ENCODE assay signal across 9 cellular contexts in the genomic region with DNA sequence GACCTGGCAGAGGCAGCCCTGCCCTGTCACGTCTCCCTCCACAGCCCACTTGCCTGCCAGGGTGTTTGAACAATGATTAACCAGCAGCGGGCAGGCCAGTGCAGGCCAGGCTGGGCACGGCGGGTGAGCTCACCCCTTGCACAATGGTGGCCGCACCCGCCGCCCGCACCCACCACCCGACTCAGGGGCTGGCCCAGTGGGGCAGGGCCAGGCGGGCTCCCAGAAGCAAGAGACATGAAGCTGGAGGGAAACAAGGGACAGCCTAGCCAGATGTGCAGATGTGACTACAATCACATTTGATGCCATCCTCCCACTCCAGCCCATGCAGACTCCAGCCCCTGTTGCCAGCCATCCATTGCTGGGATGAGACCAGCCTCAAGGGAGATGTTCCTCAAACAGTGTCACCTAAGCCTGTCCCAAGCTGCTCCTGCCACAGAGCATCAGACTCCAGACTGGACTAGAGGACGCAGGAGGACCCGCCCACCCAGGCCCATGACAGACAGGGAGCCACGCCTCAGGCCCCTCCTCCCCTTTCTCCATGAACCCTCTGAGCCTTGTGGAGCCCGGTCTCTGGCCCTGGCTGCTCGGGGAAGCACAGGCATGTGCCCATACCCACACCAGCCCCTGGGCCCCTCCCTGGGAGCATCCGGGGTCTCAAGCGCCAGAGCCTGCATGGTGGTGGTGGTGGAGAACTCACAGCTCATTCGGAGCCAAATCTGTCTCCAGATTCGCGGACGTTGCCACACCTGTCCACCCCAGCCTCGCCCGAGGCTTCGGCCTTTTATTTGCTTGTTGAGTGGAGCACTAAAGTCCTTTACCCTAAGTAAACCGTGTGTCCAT. TPM values are rescaled to one million over a fixed set of nuclear protein-coding genes. Genes with fewer than 3 reads are reported as not detected.
DNase-seq lines count a peak whose midpoint lies in the region; TF ChIP-seq lines count a peak whose summit lies in the region.
"Had no signal": no experiment of that assay in that cellular context is flagged by ENCODE, and none has a peak within 500 bp of the region (broad histone marks: within the 10 kb centered on the region; RNA-seq: fewer than 3 reads in every experiment).

No MANE protein-coding gene starts in this region.

- no peaks in the 10 kb centered on the region for H3K36me3 ChIP-seq in stomach

- intact Hi-C loops in stomach (cut with DNase I; ENCODE audit: low total_unique reads): no loop called here

- no peak overlapping the region for H3K4me3 ChIP-seq in stomach

- in situ Hi-C loops in GM13977 (cut with MboI; ENCODE audit: low pct_unique_long_range_greater_than_20kb, low sequenced_read_pairs, unreplicated experiment) (no loop called here), GM13976 (cut with MboI; ENCODE audit: low sequenced_read_pairs, unreplicated experiment) (no loop called here)

- TF ChIP-seq EP300 in stomach (IDR thresholded peaks at IDR 0.05): no peak

- no peaks in the 10 kb centered on the region for H3K9me3 ChIP-seq in stomach

- H3K4me1 ChIP-seq in stomach: peaks cover 30 to 65% (median 44%) of the 10 kb centered on the region in 4 donors

- TF ChIP-seq CTCF in stomach (IDR thresholded peaks at IDR 0.05) (peak in 2 of 7 experiments; percentile 22 to 42), GM13977 (IDR thresholded peaks at IDR 0.05; ENCODE audit: extremely low read depth, insufficient read depth, missing control alignments) (no peak), GM13976 (IDR thresholded peaks at IDR 0.05; ENCODE audit: borderline replicate concordance, control extremely low read depth, extremely low read depth, insufficient read depth, missing control alignments) (no peak)

- 29 to 63% (median 38%) methylated on average over 6 to 25 of the region's 25 CpGs for WGBS in stomach, 5 donors

- H3K27ac ChIP-seq in stomach: peak overlapping the region; percentile 83 to 89 (median 83)

- DNase-seq in SIG-M5 treated with dmso at 0.1 percent for 504 hours (lab: John Stamatoyannopoulos, UW; ENCODE audit: unreplicated experiment) (peak; percentile 7), SIG-M5 (lab: John Stamatoyannopoulos, UW) (no peak), SK-N-DZ (ENCODE audit: low spot score) (peak; percentile 34), kidney tubule cell (ENCODE audit: low spot score) (peak; percentile 95), stomach (peak; percentile 90), GM13977 (ENCODE audit: low spot score) (no peak), GM13976 (ENCODE audit: low spot score) (no peak), NCI-H2081 treated with DMSO at 0.1 percent for 48 hours (lab: John Stamatoyannopoulos, UW) (no peak)
- DNase-seq: NCI-H2081 had no signal

- no peaks in the 10 kb centered on the region for H3K27me3 ChIP-seq in stomach

- TF ChIP-seq POLR2A in stomach (IDR thresholded peaks at IDR 0.05): no peak

RNA-seq across cellular contexts. Expression of gene SDC1, which starts 45.0 kb away (rescaled TPM):
- polyA plus RNA-seq in SK-N-DZ (2014; cell fraction: cytosol; rRNA removed): 29.4 and 29.8 TPM in 2 replicates
- polyA plus RNA-seq in SK-N-DZ (2014; cell fraction: nucleus; rRNA removed): 14.4 and 15.9 TPM in 2 replicates
- total RNA-seq in stomach: 100 to 1,000 TPM in 1 of 5 donors, 10 to 100 TPM in 4; 21.0 to 140 (median 57.5) TPM
- polyA plus RNA-seq in stomach: 10 to 100 TPM; 16.0 to 82.9 (median 32.5) TPM

Comparison
In these comparisons a context has a peak if more than half of its experiments do, and no peak if none do; other contexts are left out.
1. DNase-seq: peak in SIG-M5 treated with dmso at 0.1 percent for 504 hours (single experiment), SK-N-DZ (single experiment), kidney tubule cell (single experiment) and stomach (single experiment); none in SIG-M5 (single experiment), GM13977 (single experiment), GM13976 (single experiment) and NCI-H2081 treated with DMSO at 0.1 percent for 48 hours (single experiment).